Comparison of ENCODE assay signal across 17 cellular contexts in genomic region chr1:13926556-13926955, GRCh38.
DNase-seq lines count a peak whose midpoint lies in the region; ATAC-seq and TF ChIP-seq lines count a peak whose summit lies in the region.
"Had no signal": no experiment of that assay in that cellular context is flagged by ENCODE, and none has a peak within 500 bp of the region (broad histone marks: within the 10 kb centered on the region; RNA-seq: fewer than 3 reads in every experiment).

No MANE protein-coding gene starts in this region.

- peaks cover 6% of the 10 kb centered on the region for H3F3A ChIP-seq in MM.1S (ENCODE audit: insufficient read depth, low read length)

- H3K9me3 ChIP-seq in MM.1S (replicated peaks; ENCODE audit: insufficient read depth, low read length) = no peaks in the 10 kb centered on the region
- H3K9me3 ChIP-seq: A549; BLaER1 treated with 17β-estradiol and CSF1 and Interleukin-3, amounts not matched to agents 10 nM and 100 nM; Caco-2 had no signal

- no peaks in the 10 kb centered on the region for H3K9me3 Mint-ChIP-seq in activated CD8-positive, alpha-beta memory T cell treated with anti-CD3 and anti-CD28 coated beads, Interleukin-2, amount 10 ng/mL, durations not matched to agents 7 days and 5 days (ENCODE audit: low read depth)
- H3K9me3 Mint-ChIP-seq: CD4-positive, alpha-beta T cell; CD8-positive, alpha-beta T cell had no signal

- no peaks in the 10 kb centered on the region for H3K9me2 ChIP-seq in MM.1S (replicated peaks; ENCODE audit: insufficient read depth, low read length)

- peaks cover 41% of the 10 kb centered on the region for H3K4me1 ChIP-seq in MM.1S (ENCODE audit: low read length)
- H3K4me1 ChIP-seq: A549, Caco-2 had no signal

- CTCF ChIA-PET in activated CD8-positive, alpha-beta memory T cell treated with anti-CD3 and anti-CD28 coated beads, Interleukin-2, amount 10 ng/mL, durations not matched to agents 7 days and 5 days (lab: Charles Lee) = no interaction called here

- H3K27me3 ChIP-seq in MM.1S (replicated peaks; ENCODE audit: insufficient read depth, low read length) = no peaks in the 10 kb centered on the region
- H3K27me3 ChIP-seq: BLaER1 treated with 17β-estradiol and CSF1 and Interleukin-3, amounts not matched to agents 10 nM and 100 nM had no signal

- H4K20me1 ChIP-seq in MM.1S (ENCODE audit: insufficient read depth, low read length) = no peaks in the 10 kb centered on the region
- H4K20me1 ChIP-seq: BLaER1 treated with 17β-estradiol and CSF1 and Interleukin-3, amounts not matched to agents 10 nM and 100 nM had no signal

- H3K4me2 ChIP-seq in MM.1S (ENCODE audit: low read depth, low read length) = peak overlapping the region; percentile 30; the same call in 1 of the 2 replicates
- H3K4me2 ChIP-seq: A549 had no signal

- DNase-seq in MM.1S (no peak), caudate nucleus (lab: John Stamatoyannopoulos, UW) (no peak), putamen (ENCODE audit: low spot score) (peak; percentile 12), HK-2 (ENCODE audit: unreplicated experiment) (no peak)
- no peak for DNase-seq in activated CD8-positive, alpha-beta memory T cell treated with anti-CD3 and anti-CD28 coated beads, Interleukin-2, amount 10 ng/mL, durations not matched to agents 7 days and 5 days
- DNase-seq: AML-193; Caco-2; Calu3; CD4-positive, alpha-beta T cell; CD8-positive, alpha-beta T cell; DMS79 treated with DMSO at 0.1 percent for 48 hours; GF-D8 had no signal

- no peak for TF ChIP-seq CTCF in MM.1S (IDR thresholded peaks at IDR 0.05; ENCODE audit: low read length)

- 0 out of 2 replicates have a peak overlapping the region, but pooled peaks have one; percentile 25 for H2AFZ ChIP-seq in MM.1S (ENCODE audit: low read length)

- H3K4me3 Mint-ChIP-seq in activated CD8-positive, alpha-beta memory T cell treated with anti-CD3 and anti-CD28 coated beads, Interleukin-2, amount 10 ng/mL, durations not matched to agents 7 days and 5 days = no peak overlapping the region
- H3K4me3 Mint-ChIP-seq: B cell; CD4-positive, alpha-beta T cell; CD8-positive, alpha-beta T cell had no signal

- H3K27me3 Mint-ChIP-seq in activated CD8-positive, alpha-beta memory T cell treated with anti-CD3 and anti-CD28 coated beads, Interleukin-2, amount 10 ng/mL, durations not matched to agents 7 days and 5 days = peaks cover 6% of the 10 kb centered on the region

- no peak for ATAC-seq in activated CD8-positive, alpha-beta memory T cell treated with anti-CD3 and anti-CD28 coated beads, Interleukin-2, amount 10 ng/mL, durations not matched to agents 7 days and 5 days
- ATAC-seq: A549; CD8-positive, alpha-beta T cell had no signal

- H3K4me1 Mint-ChIP-seq in activated CD8-positive, alpha-beta memory T cell treated with anti-CD3 and anti-CD28 coated beads, Interleukin-2, amount 10 ng/mL, durations not matched to agents 7 days and 5 days = no peaks in the 10 kb centered on the region
- H3K4me1 Mint-ChIP-seq: B cell had no signal

- no peaks in the 10 kb centered on the region for H3K79me2 ChIP-seq in MM.1S (ENCODE audit: low read length)

- H3K27ac Mint-ChIP-seq in activated CD8-positive, alpha-beta memory T cell treated with anti-CD3 and anti-CD28 coated beads, Interleukin-2, amount 10 ng/mL, durations not matched to agents 7 days and 5 days = no peak overlapping the region
- H3K27ac Mint-ChIP-seq: B cell; CD4-positive, alpha-beta T cell; CD8-positive, alpha-beta T cell had no signal

- no peak overlapping the region for H3K4me3 ChIP-seq in MM.1S (ENCODE audit: low read length)
- H3K4me3 ChIP-seq: A549; BLaER1 treated with 17β-estradiol and CSF1 and Interleukin-3, amounts not matched to agents 10 nM and 100 nM had no signal

- peak overlapping the region; percentile 40; the same call in 1 of the 2 replicates for H3K9ac ChIP-seq in MM.1S (ENCODE audit: low read length)
- H3K9ac ChIP-seq: BLaER1 treated with 17β-estradiol and CSF1 and Interleukin-3, amounts not matched to agents 10 nM and 100 nM had no signal

- peak overlapping the region; percentile 81; the same call in 1 of the 2 replicates for H3K27ac ChIP-seq in MM.1S (ENCODE audit: low read length)
- peak overlapping the region; percentile 69 for H3K27ac ChIP-seq in caudate nucleus (ENCODE audit: low read depth, low read length)
- H3K27ac ChIP-seq: 22Rv1; A549; BLaER1 treated with 17β-estradiol and CSF1 and Interleukin-3, amounts not matched to agents 10 nM and 100 nM; C4-2B had no signal

- no peaks in the 10 kb centered on the region for H3K36me3 Mint-ChIP-seq in activated CD8-positive, alpha-beta memory T cell treated with anti-CD3 and anti-CD28 coated beads, Interleukin-2, amount 10 ng/mL, durations not matched to agents 7 days and 5 days
- H3K36me3 Mint-ChIP-seq: CD8-positive, alpha-beta T cell had no signal

- H3K36me3 ChIP-seq in MM.1S (replicated peaks; ENCODE audit: insufficient read depth, low read length) = no peaks in the 10 kb centered on the region
- H3K36me3 ChIP-seq: BLaER1 treated with 17β-estradiol and CSF1 and Interleukin-3, amounts not matched to agents 10 nM and 100 nM had no signal
